Comparison of ENCODE assay signal across 9 cellular contexts in the genomic region with DNA sequence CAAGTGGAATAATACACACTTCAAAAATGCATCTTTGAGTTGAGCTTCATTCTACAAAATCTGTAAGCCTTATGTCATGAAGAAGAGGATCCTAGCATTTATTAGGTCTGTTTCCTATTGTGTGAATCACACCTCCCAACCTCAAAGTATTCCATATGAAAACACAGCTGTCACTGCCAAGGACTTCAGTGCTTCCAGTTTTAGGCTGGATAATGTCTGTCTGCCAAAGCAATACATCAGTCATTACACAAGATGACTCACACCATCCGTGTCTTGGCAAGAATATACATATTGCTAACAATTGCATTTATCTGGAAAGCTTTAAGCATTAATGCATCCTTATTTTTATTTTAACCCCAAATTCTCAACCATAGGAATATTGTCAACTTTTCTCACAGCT.
DNase-seq lines count a peak whose midpoint lies in the region; TF ChIP-seq lines count a peak whose summit lies in the region.
"Had no signal": no experiment of that assay in that cellular context is flagged by ENCODE, and none has a peak within 500 bp of the region (broad histone marks: within the 10 kb centered on the region; RNA-seq: fewer than 3 reads in every experiment).

No MANE protein-coding gene starts in this region.

- intact Hi-C loops in activated CD4-positive, alpha-beta memory T cell treated with anti-CD3 and anti-CD28 coated beads for 36 hours (cut with micrococcal nuclease) = no loop called here

- no peaks in the 10 kb centered on the region for H3K9me3 Mint-ChIP-seq in nephron progenitor cell
- no peaks in the 10 kb centered on the region for H3K9me3 Mint-ChIP-seq in activated CD4-positive, alpha-beta memory T cell treated with anti-CD3 and anti-CD28 coated beads for 36 hours

- no peak overlapping the region for H3K4me3 Mint-ChIP-seq in nephron progenitor cell
- H3K4me3 Mint-ChIP-seq in activated CD4-positive, alpha-beta memory T cell treated with anti-CD3 and anti-CD28 coated beads for 36 hours = no peak overlapping the region

- H3K4me3 ChIP-seq in epithelial cell of esophagus (ENCODE audit: low read length) = no peak overlapping the region
- H3K4me3 ChIP-seq in retinal pigment epithelial cell (ENCODE audit: low read length) = no peak overlapping the region

- POLR2A ChIA-PET in activated CD4-positive, alpha-beta memory T cell treated with anti-CD3 and anti-CD28 coated beads for 36 hours (lab: Charles Lee) = no interaction called here

- DNase-seq in HT1080 (ENCODE audit: low read depth) = peak; percentile 92
- DNase-seq in NCI-H748 treated with DMSO at 0.1 percent for 48 hours (lab: John Stamatoyannopoulos, UW) = peak; percentile 61
- DNase-seq in epithelial cell of esophagus (ENCODE audit: low read depth) = peak; percentile 43
- DNase-seq in retinal pigment epithelial cell (ENCODE audit: low read depth) = peak; percentile 77
- no peak for DNase-seq in 8988T
- DNase-seq in nephron progenitor cell = no peak
- no peak for DNase-seq in activated CD4-positive, alpha-beta memory T cell treated with anti-CD3 and anti-CD28 coated beads for 36 hours
- DNase-seq: NCI-H2171 treated with DMSO at 0.1 percent for 48 hours had no signal

- H3K27ac Mint-ChIP-seq in nephron progenitor cell = no peak overlapping the region
- H3K27ac Mint-ChIP-seq in activated CD4-positive, alpha-beta memory T cell treated with anti-CD3 and anti-CD28 coated beads for 36 hours = no peak overlapping the region
- H3K27ac Mint-ChIP-seq: activated naive CD4-positive, alpha-beta T cell treated with anti-CD3 and anti-CD28 coated beads, Interleukin-2, amount 50 U/mL, for 72 hours had no signal

- no peaks in the 10 kb centered on the region for H3K36me3 Mint-ChIP-seq in nephron progenitor cell (ENCODE audit: low read depth)
- H3K36me3 Mint-ChIP-seq in activated CD4-positive, alpha-beta memory T cell treated with anti-CD3 and anti-CD28 coated beads for 36 hours = no peaks in the 10 kb centered on the region
- H3K36me3 Mint-ChIP-seq: activated naive CD4-positive, alpha-beta T cell treated with anti-CD3 and anti-CD28 coated beads, Interleukin-2, amount 50 U/mL, for 72 hours had no signal

- TF ChIP-seq CTCF in epithelial cell of esophagus (IDR thresholded peaks at IDR 0.05; ENCODE audit: insufficient read depth, low read depth, low read length, missing control alignments) = no peak
- TF ChIP-seq CTCF in retinal pigment epithelial cell (conservative IDR thresholded peaks at IDR 0.05; ENCODE audit: low read depth, low read length) = no peak
- no peak for TF ChIP-seq CTCF in nephron progenitor cell (IDR thresholded peaks at IDR 0.05)

- no peaks in the 10 kb centered on the region for H3K27me3 Mint-ChIP-seq in nephron progenitor cell (ENCODE audit: low read depth, poor library complexity)
- H3K27me3 Mint-ChIP-seq in activated CD4-positive, alpha-beta memory T cell treated with anti-CD3 and anti-CD28 coated beads for 36 hours = no peaks in the 10 kb centered on the region

- CTCF ChIA-PET in activated CD4-positive, alpha-beta memory T cell treated with anti-CD3 and anti-CD28 coated beads for 36 hours (lab: Charles Lee) = no interaction called here

- H3K4me1 Mint-ChIP-seq in nephron progenitor cell = no peaks in the 10 kb centered on the region
- H3K4me1 Mint-ChIP-seq in activated CD4-positive, alpha-beta memory T cell treated with anti-CD3 and anti-CD28 coated beads for 36 hours (ENCODE audit: low read depth) = no peaks in the 10 kb centered on the region

Comparison
In these comparisons a context has a peak if more than half of its experiments do, and no peak if none do; other contexts are left out.
1. DNase-seq: peak in HT1080 (single experiment), NCI-H748 treated with DMSO at 0.1 percent for 48 hours (single experiment), epithelial cell of esophagus (single experiment) and retinal pigment epithelial cell (single experiment); none in 8988T (single experiment), nephron progenitor cell (single experiment) and activated CD4-positive, alpha-beta memory T cell treated with anti-CD3 and anti-CD28 coated beads for 36 hours (single experiment).